24 cellular contexts compared by ENCODE assay signal in the genomic region with DNA sequence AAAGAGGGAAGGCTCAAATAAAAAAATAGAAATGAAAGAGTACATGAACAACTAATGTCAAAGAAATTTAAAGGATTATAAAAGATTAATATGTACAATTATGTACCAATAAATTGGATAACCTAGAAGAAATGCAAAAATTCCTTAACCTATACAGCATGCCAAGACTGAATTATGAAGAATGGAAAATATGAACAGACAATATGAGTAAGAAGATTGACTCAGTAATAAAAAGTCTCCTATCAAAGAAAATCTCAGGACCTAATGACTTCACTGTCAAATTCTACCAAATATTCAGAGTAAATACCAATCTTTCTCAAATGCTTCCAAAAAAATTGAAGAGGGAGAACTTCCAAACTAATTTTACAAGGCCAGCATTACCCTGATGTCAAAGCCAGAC.
"Had no signal": no experiment of that assay in that cellular context is flagged by ENCODE, and none has a peak within 500 bp of the region (broad histone marks: within the 10 kb centered on the region; RNA-seq: fewer than 3 reads in every experiment).

No MANE protein-coding gene starts in this region.

- H3K36me3 ChIP-seq: neural progenitor cell, ovary, prostate gland, right lobe of liver, sigmoid colon, stomach, thoracic aorta, thyroid gland, tibial nerve, upper lobe of left lung, vagina had no signal

- FAIRE-seq: urothelium cell line had no signal

- H3K27ac ChIP-seq: neural progenitor cell, ovary, prostate gland, right lobe of liver, sigmoid colon, stomach, thoracic aorta, thyroid gland, tibial nerve, upper lobe of left lung, vagina had no signal

- DNase-seq: natural killer cell; occipital lobe; ovary; retina; right cardiac atrium; right lobe of liver; sigmoid colon; small intestine; stimulated activated CD4-positive, alpha-beta T cell treated with anti-CD3 and anti-CD28 coated beads, Interleukin-15, amount 100 ng/mL, for 24 hours; stimulated activated CD4-positive, alpha-beta T cell treated with anti-CD3 and anti-CD28 coated beads, Interleukin-2, amount 100 ng/mL, for 24 hours; stimulated activated CD4-positive, alpha-beta T cell treated with anti-CD3 and anti-CD28 coated beads, Interleukin-2, amount 100 ng/mL, for 48 hours; stimulated activated CD4-positive, alpha-beta T cell treated with anti-CD3 and anti-CD28 coated beads, Interleukin-4, amount 100 ng/mL, for 24 hours; stimulated activated naive B cell treated with anti-CD40 and anti-IgM and Interleukin-4, amounts not matched to agents 10 μg/mL and 1 μg/mL and 100 μg/mL, for 72 hours; stimulated activated naive CD4-positive, alpha-beta T cell treated with Interleukin-2 at 50 U/mL for 16 hours; stomach; thyroid gland; upper lobe of left lung had no signal

- H3K9me3 ChIP-seq: ovary, prostate gland, right lobe of liver, sigmoid colon, stomach, thoracic aorta, thyroid gland, tibial nerve, upper lobe of left lung, vagina had no signal

- H2AFZ ChIP-seq: neural progenitor cell had no signal

- H3K27me3 ChIP-seq: neural progenitor cell, ovary, right lobe of liver, sigmoid colon, stomach, thyroid gland, tibial nerve, upper lobe of left lung, vagina had no signal

- H3K4me2 ChIP-seq: neural progenitor cell had no signal

- H3K4me3 ChIP-seq: neural progenitor cell, ovary, prostate gland, right lobe of liver, sigmoid colon, stomach, thoracic aorta, thyroid gland, tibial nerve, upper lobe of left lung, vagina had no signal

- H3K9ac ChIP-seq: neural progenitor cell had no signal

- H3K4me1 ChIP-seq: neural progenitor cell, prostate gland, right lobe of liver, sigmoid colon, stomach, thyroid gland, tibial nerve, upper lobe of left lung, vagina had no signal

- ATAC-seq: natural killer cell; right cardiac atrium; right lobe of liver; stimulated activated effector memory CD8-positive, alpha-beta T cell treated with anti-CD3 and anti-CD28 coated beads, Interleukin-12 subunit alpha, Interleukin-12 subunit beta, amount 100 ng/mL, for 72 hours; stimulated activated naive B cell treated with anti-CD40 and anti-IgM and Interleukin-4, amounts not matched to agents 10 μg/mL and 1 μg/mL and 100 μg/mL, for 72 hours had no signal
